10 cellular contexts compared by ENCODE assay signal in genomic region chr6:169188051-169188863, GRCh38.
A peak's percentile ranks its signal among the peaks of the same experiment; 100 is the strongest.
DNase-seq lines count a peak whose midpoint lies in the region; ATAC-seq and TF ChIP-seq lines count a peak whose summit lies in the region.
"Had no signal": no experiment of that assay in that cellular context is flagged by ENCODE, and none has a peak within 500 bp of the region (broad histone marks: within the 10 kb centered on the region; RNA-seq: fewer than 3 reads in every experiment).

No MANE protein-coding gene starts in this region.

- POLR2A ChIA-PET in CD8-positive, alpha-beta T cell (lab: Charles Lee) = no interaction called here

- H3K27me3 ChIP-seq in CD8-positive, alpha-beta T cell (ENCODE audit: insufficient read depth, low read length) = no peaks in the 10 kb centered on the region
- no peaks in the 10 kb centered on the region for H3K27me3 ChIP-seq in adipocyte (replicated peaks; ENCODE audit: control insufficient read depth, insufficient read depth, low read length)

- H3K4me3 Mint-ChIP-seq in CD8-positive, alpha-beta T cell = no peak overlapping the region
- H3K4me3 Mint-ChIP-seq: activated naive CD8-positive, alpha-beta T cell; IgD-negative memory B cell had no signal

- ATAC-seq in CD8-positive, alpha-beta T cell = peak; percentile 46
- no peak for ATAC-seq in GM19395 (IDR thresholded peaks at IDR 0.05; ENCODE audit: unreplicated experiment)
- no peak for ATAC-seq in GM21619 (IDR thresholded peaks at IDR 0.05; ENCODE audit: unreplicated experiment)

- no peak overlapping the region for H3K27ac Mint-ChIP-seq in CD8-positive, alpha-beta T cell
- H3K27ac Mint-ChIP-seq: activated naive CD8-positive, alpha-beta T cell; IgD-negative memory B cell had no signal

- H3K9me3 Mint-ChIP-seq in CD8-positive, alpha-beta T cell = no peaks in the 10 kb centered on the region

- H3K4me1 ChIP-seq in CD8-positive, alpha-beta T cell (ENCODE audit: insufficient read depth, low read length) = no peaks in the 10 kb centered on the region
- H3K4me1 ChIP-seq in adipocyte (ENCODE audit: control insufficient read depth, insufficient read depth, low read length) = peaks cover 26% of the 10 kb centered on the region

- CTCF ChIA-PET in CD8-positive, alpha-beta T cell (lab: Charles Lee) = interaction anchor here (0.7 to 1.2 kb wide), 2 partner anchors 12 to 13 kb away, joined by 3 to 4 read pairs; no protein-coding TSS in a partner anchor

- peak in 1 of 7 experiments; percentile 23 for DNase-seq in CD8-positive, alpha-beta T cell
- DNase-seq in HS-27A (ENCODE audit: low read depth) (peak; percentile 39), adipocyte (ENCODE audit: low read depth) (peak; percentile 58), kidney tubule cell (ENCODE audit: low spot score) (peak; percentile 43), AML-193 (lab: John Stamatoyannopoulos, UW) (no peak), GM13977 (ENCODE audit: low spot score) (no peak)

- no peak overlapping the region for H3K27ac ChIP-seq in CD8-positive, alpha-beta T cell (ENCODE audit: low read depth, low read length)

- no peak for TF ChIP-seq CTCF in CD8-positive, alpha-beta T cell (IDR thresholded peaks at IDR 0.05)
- no peak for TF ChIP-seq CTCF in GM13977 (IDR thresholded peaks at IDR 0.05; ENCODE audit: extremely low read depth, insufficient read depth, missing control alignments)

- H3K4me1 Mint-ChIP-seq in CD8-positive, alpha-beta T cell (ENCODE audit: low read depth) = no peaks in the 10 kb centered on the region

- H3K36me3 Mint-ChIP-seq in CD8-positive, alpha-beta T cell = no peaks in the 10 kb centered on the region
- H3K36me3 Mint-ChIP-seq: activated naive CD8-positive, alpha-beta T cell; IgD-negative memory B cell had no signal

- H3K9ac ChIP-seq in adipocyte (ENCODE audit: low read length) = no peak overlapping the region

- in situ Hi-C loops in GM13977 (cut with MboI; ENCODE audit: low pct_unique_long_range_greater_than_20kb, low sequenced_read_pairs, unreplicated experiment) = no loop called here

- H3K4me3 ChIP-seq in CD8-positive, alpha-beta T cell (ENCODE audit: low read depth, low read length) = no peak overlapping the region
- H3K4me3 ChIP-seq in adipocyte (ENCODE audit: low read length) = no peak overlapping the region

- H3K27me3 Mint-ChIP-seq in CD8-positive, alpha-beta T cell (ENCODE audit: low read depth) = peaks cover 4% of the 10 kb centered on the region
- H3K27me3 Mint-ChIP-seq: activated naive CD8-positive, alpha-beta T cell had no signal

- H3K36me3 ChIP-seq in CD8-positive, alpha-beta T cell (ENCODE audit: insufficient read depth, low read length) = no peaks in the 10 kb centered on the region
- no peaks in the 10 kb centered on the region for H3K36me3 ChIP-seq in adipocyte (ENCODE audit: control insufficient read depth, insufficient read depth, low read length, severe bottlenecking)

- no peaks in the 10 kb centered on the region for H3K9me3 ChIP-seq in CD8-positive, alpha-beta T cell (ENCODE audit: low read length)
- H3K9me3 ChIP-seq in adipocyte (ENCODE audit: control insufficient read depth, low read length) = no peaks in the 10 kb centered on the region

- intact Hi-C loops in CD8-positive, alpha-beta T cell (cut with DNase I, micrococcal nuclease) = no loop called here

Comparison
In these comparisons a context has a peak if more than half of its experiments do, and no peak if none do; other contexts are left out.
1. DNase-seq: peak in HS-27A (single experiment), adipocyte (single experiment) and kidney tubule cell (single experiment); none in AML-193 (0 of 2) and GM13977 (single experiment).